5 cellular contexts compared by ENCODE assay signal in genomic region chr1:182721525-182721924, GRCh38. TPM values are rescaled to one million over a fixed set of nuclear protein-coding genes. Genes with fewer than 3 reads are reported as not detected.
"Had no signal": no experiment of that assay in that cellular context is flagged by ENCODE, and none has a peak within 500 bp of the region (broad histone marks: within the 10 kb centered on the region; RNA-seq: fewer than 3 reads in every experiment).

No MANE protein-coding gene starts in this region.

- H3K9me3 Mint-ChIP-seq: GM23338, H9 had no signal

- H3K4me2 ChIP-seq: GM23338 had no signal

- H2AFZ ChIP-seq: GM23338 had no signal

- DNase-seq: H9, HCEC 1CT, IMR-90 had no signal

- H3K4me3 Mint-ChIP-seq: GM23338, H9 had no signal

- ATAC-seq: GM23338 had no signal

- H3K27ac Mint-ChIP-seq: GM23338, H9 had no signal

- H3K4me3 ChIP-seq: GM23338 had no signal

RNA-seq across cellular contexts. Expression of gene RGS8, which starts 37.1 kb away (rescaled TPM):
- total RNA-seq: H9, HT-29, IMR-90 had no signal
- polyA plus RNA-seq: IMR-90 had no signal
